In the genomic region with DNA sequence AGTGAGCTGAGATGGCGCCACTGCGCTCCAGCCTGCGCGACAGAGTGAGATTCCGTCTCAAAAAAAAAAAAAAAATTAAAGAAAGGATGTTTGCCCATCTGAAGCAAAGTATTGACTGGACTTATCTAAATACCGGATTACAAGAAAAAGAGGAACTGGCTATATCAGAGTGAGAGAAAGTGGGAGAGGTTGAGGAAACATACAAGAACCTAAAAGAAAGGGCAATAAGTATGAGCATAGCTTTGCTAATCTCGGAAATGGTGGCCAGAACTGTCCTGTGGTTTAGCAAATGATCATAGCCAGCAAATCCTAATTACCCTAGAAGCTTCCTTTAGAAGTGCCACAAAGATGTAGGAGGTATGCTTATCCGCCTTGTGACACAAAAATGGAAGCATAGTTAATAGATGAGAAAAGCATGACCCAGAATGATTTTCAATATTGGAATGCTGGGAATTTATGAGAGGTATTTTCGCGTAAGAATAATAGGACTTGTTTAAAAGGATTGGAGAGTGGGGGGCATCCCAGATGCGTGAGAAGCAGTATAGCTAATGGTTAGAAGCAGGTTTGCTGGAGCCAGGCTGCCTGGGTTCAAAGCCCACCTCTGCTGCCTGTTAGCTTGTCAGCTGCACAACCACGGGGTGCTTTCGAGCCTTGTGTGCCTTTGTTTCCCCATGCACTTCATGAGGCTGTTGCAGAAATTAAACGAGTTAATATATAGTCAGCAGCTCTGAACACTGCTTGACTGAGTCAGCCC, we compare ENCODE assay signal across 9 cellular contexts. TPM values are rescaled to one million over a fixed set of nuclear protein-coding genes. Genes with fewer than 3 reads are reported as not detected.
DNase-seq lines count a peak whose midpoint lies in the region; ATAC-seq and TF ChIP-seq lines count a peak whose summit lies in the region.
"Had no signal": no experiment of that assay in that cellular context is flagged by ENCODE, and none has a peak within 500 bp of the region (broad histone marks: within the 10 kb centered on the region; RNA-seq: fewer than 3 reads in every experiment).

No MANE protein-coding gene starts in this region.

- TF ChIP-seq CTCF in HFF-Myc (IDR thresholded peaks at IDR 0.05; ENCODE audit: low read depth, low read length, missing control alignments) = no peak
- TF ChIP-seq CTCF in WI38 (IDR thresholded peaks at IDR 0.05; ENCODE audit: low read depth, low read length) = no peak
- TF ChIP-seq CTCF in hepatocyte (IDR thresholded peaks at IDR 0.05; ENCODE audit: poor library complexity) = no peak
- no peak for TF ChIP-seq CTCF in smooth muscle cell (IDR thresholded peaks at IDR 0.05; ENCODE audit: borderline replicate concordance, insufficient read depth, poor library complexity, severe bottlenecking)

- H3K36me3 ChIP-seq in ACC112 (ENCODE audit: insufficient read depth, low read length) (peaks cover 7% of the 10 kb centered on the region; the same call in 1 of the 2 replicates), hepatocyte (replicated peaks; ENCODE audit: insufficient read depth, low read depth) (no peaks in the 10 kb centered on the region), smooth muscle cell (ENCODE audit: low read depth) (no peaks in the 10 kb centered on the region)

- peak overlapping the region; percentile 93 for H3K4me2 ChIP-seq in hepatocyte
- H3K4me2 ChIP-seq in smooth muscle cell = peak overlapping the region; percentile 100

- no peaks in the 10 kb centered on the region for H3K9me3 ChIP-seq in hepatocyte (ENCODE audit: low read depth)
- H3K9me3 ChIP-seq in smooth muscle cell (replicated peaks; ENCODE audit: low read depth) = no peaks in the 10 kb centered on the region

- no peaks in the 10 kb centered on the region for H3K9me2 ChIP-seq in hepatocyte (replicated peaks; ENCODE audit: insufficient read depth)

- no peaks in the 10 kb centered on the region for H3F3A ChIP-seq in smooth muscle cell (ENCODE audit: low read depth)

- H3K9ac ChIP-seq in smooth muscle cell (ENCODE audit: low read depth) = peak overlapping the region; percentile 100

- H3K27ac ChIP-seq in ACC112 (ENCODE audit: low read depth, low read length) (peak overlapping the region; percentile 82), hepatocyte (peak overlapping the region; percentile 98), smooth muscle cell (ENCODE audit: low read depth) (peak overlapping the region; percentile 99)

- H2AFZ ChIP-seq in ACC112 (ENCODE audit: low read length, unreplicated experiment) (peak overlapping the region; percentile 80), hepatocyte (peak overlapping the region; percentile 75), smooth muscle cell (ENCODE audit: low read depth) (no peak overlapping the region)

- H4K20me1 ChIP-seq in hepatocyte (ENCODE audit: insufficient read depth, poor library complexity, severe bottlenecking) (peaks cover 12% of the 10 kb centered on the region), smooth muscle cell (ENCODE audit: low read depth) (peaks cover 28% of the 10 kb centered on the region)

- peaks cover 62% of the 10 kb centered on the region for H3K79me2 ChIP-seq in ACC112 (ENCODE audit: control insufficient read depth, insufficient read depth, low read length, unreplicated experiment)
- H3K79me2 ChIP-seq in hepatocyte = peaks cover 51% of the 10 kb centered on the region
- H3K79me2 ChIP-seq in smooth muscle cell (ENCODE audit: low read depth) = peaks cover 36% of the 10 kb centered on the region

- peaks cover 41% of the 10 kb centered on the region for H3K4me1 ChIP-seq in ACC112 (ENCODE audit: control insufficient read depth, insufficient read depth, low read length, unreplicated experiment)
- H3K4me1 ChIP-seq in hepatocyte (ENCODE audit: insufficient read depth) = peaks cover 46% of the 10 kb centered on the region
- peaks cover 8% of the 10 kb centered on the region for H3K4me1 ChIP-seq in smooth muscle cell (ENCODE audit: low read depth)

- WGBS in hepatocyte (ENCODE audit: low lambda C conversion rate, missing lambda C conversion rate) = 74% methylated on average over 14 of the region's 14 CpGs
- WGBS in smooth muscle cell (ENCODE audit: low lambda C conversion rate) = 61% methylated on average over 14 of the region's 14 CpGs

- peak overlapping the region; percentile 96 for H3K4me3 ChIP-seq in ACC112 (ENCODE audit: low read depth, low read length)
- peak overlapping the region; percentile 88 for H3K4me3 ChIP-seq in HFF-Myc (replicated peaks; ENCODE audit: low read depth, low read length)
- peak overlapping the region; percentile 100 for H3K4me3 ChIP-seq in WI38 (ENCODE audit: low read depth, low read length)
- peak overlapping the region; percentile 83 for H3K4me3 ChIP-seq in hepatocyte
- H3K4me3 ChIP-seq in smooth muscle cell = peak overlapping the region; percentile 100

- no peak for ATAC-seq in HG03135 (IDR thresholded peaks at IDR 0.05; ENCODE audit: unreplicated experiment)
- ATAC-seq in GM18517 (IDR thresholded peaks at IDR 0.05; ENCODE audit: unreplicated experiment) = no peak

- peak; percentile 15 for DNase-seq in HFF-Myc (ENCODE audit: extremely low read depth, low read depth)
- DNase-seq in hepatocyte (ENCODE audit: low spot score) = no peak
- DNase-seq in smooth muscle cell (lab: John Stamatoyannopoulos, UW; ENCODE audit: unreplicated experiment) = no peak
- DNase-seq in ureter (ENCODE audit: low spot score) = no peak

- H3K27me3 ChIP-seq in ACC112 (ENCODE audit: insufficient read depth, low read length) = no peaks in the 10 kb centered on the region
- no peaks in the 10 kb centered on the region for H3K27me3 ChIP-seq in hepatocyte
- H3K27me3 ChIP-seq in smooth muscle cell (ENCODE audit: low read depth) = no peaks in the 10 kb centered on the region

RNA-seq across cellular contexts. Expression of gene GTPBP4, which starts 1.2 kb away (rescaled TPM):
- total RNA-seq in hepatocyte (33.6 and 34.2 TPM in 2 replicates), smooth muscle cell (36.8 and 52.1 TPM in 2 replicates), ureter (53.5 TPM)
- polyA plus RNA-seq in hepatocyte (55.5 and 59.4 TPM in 2 replicates), smooth muscle cell (42.5 and 60.5 TPM in 2 replicates)

RNA-seq across cellular contexts. Expression of gene IDI2, which starts 38.6 kb away (rescaled TPM):
- 0.33 TPM in 1 of 2 replicates, not detected in the other for total RNA-seq in hepatocyte
- polyA plus RNA-seq in hepatocyte = 0.29 TPM in 1 of 2 replicates, not detected in the other
- not detected in 2 replicates for total RNA-seq in smooth muscle cell
- polyA plus RNA-seq in smooth muscle cell = not detected in 2 replicates
- total RNA-seq in ureter = not detected
- total RNA-seq: pulmonary artery endothelial cell had no signal

RNA-seq across cellular contexts. Expression of gene LARP4B, which starts 55.6 kb away (rescaled TPM):
- total RNA-seq in hepatocyte = 38.5 and 43.4 TPM in 2 replicates
- 23.9 and 28.4 TPM in 2 replicates for polyA plus RNA-seq in hepatocyte
- 23.6 and 24.9 TPM in 2 replicates for total RNA-seq in smooth muscle cell
- 16.7 and 28.8 TPM in 2 replicates for polyA plus RNA-seq in smooth muscle cell
- total RNA-seq in ureter = 125 TPM
